In genomic region chr3:53198256-53198977, GRCh38 we compare ENCODE assay signal across 17 cellular contexts. TPM values are rescaled to one million over a fixed set of nuclear protein-coding genes. Genes with fewer than 3 reads are reported as not detected.
DNase-seq lines count a peak whose midpoint lies in the region; ATAC-seq and TF ChIP-seq lines count a peak whose summit lies in the region.
"Had no signal": no experiment of that assay in that cellular context is flagged by ENCODE, and none has a peak within 500 bp of the region (broad histone marks: within the 10 kb centered on the region; RNA-seq: fewer than 3 reads in every experiment).

No MANE protein-coding gene starts in this region.

- POLR2A ChIA-PET in Panc1 (lab: Charles Lee): no interaction called here

- H3K27ac ChIP-seq in 22Rv1: no peak overlapping the region
- no peak overlapping the region for H3K27ac ChIP-seq in Panc1 (ENCODE audit: low read length)
- H3K27ac ChIP-seq: gastroesophageal sphincter, parathyroid adenoma, tibial nerve had no signal

- peaks cover 5% of the 10 kb centered on the region for H3K36me3 Mint-ChIP-seq in endothelial cell (ENCODE audit: low read depth, unreplicated experiment)

- intact Hi-C loops in Panc1 (cut with micrococcal nuclease; ENCODE audit: unreplicated experiment): no loop called here

- peaks cover 16% of the 10 kb centered on the region for H3K4me1 Mint-ChIP-seq in endothelial cell (ENCODE audit: unreplicated experiment)

- peaks cover 10% of the 10 kb centered on the region for H3K27me3 Mint-ChIP-seq in endothelial cell (ENCODE audit: unreplicated experiment)
- H3K27me3 Mint-ChIP-seq: B cell had no signal

- H3K4me3 Mint-ChIP-seq in endothelial cell (ENCODE audit: unreplicated experiment): no peak overlapping the region
- H3K4me3 Mint-ChIP-seq: activated T-helper 1 cell treated with anti-CD3 and anti-CD28 coated beads, Interleukin-12 subunit alpha, Interleukin-12 subunit beta, Interleukin-2, Interleukin-4 antibody, amounts not matched to agents 30 ng/mL and 10 ng/mL and 1 ng/mL, durations not matched to agents 14 hours and 24 hours and 36 hours; B cell; effector memory CD8-positive, alpha-beta T cell had no signal

- peaks cover 3% of the 10 kb centered on the region; the same call in 1 of the 2 replicates for H3K4me1 ChIP-seq in Panc1 (ENCODE audit: control insufficient read depth, insufficient read depth, low read length)

- H3K9me3 Mint-ChIP-seq in endothelial cell (ENCODE audit: unreplicated experiment): no peaks in the 10 kb centered on the region
- H3K9me3 Mint-ChIP-seq: activated T-helper 1 cell treated with anti-CD3 and anti-CD28 coated beads, Interleukin-12 subunit alpha, Interleukin-12 subunit beta, Interleukin-2, Interleukin-4 antibody, amounts not matched to agents 30 ng/mL and 10 ng/mL and 1 ng/mL, durations not matched to agents 14 hours and 24 hours and 36 hours; effector memory CD8-positive, alpha-beta T cell had no signal

- ATAC-seq in Panc1: 0 out of 2 replicates have a peak, but pooled peaks have one; percentile 36
- ATAC-seq in GM19324 (IDR thresholded peaks at IDR 0.05; ENCODE audit: low FRiP score, unreplicated experiment): no peak
- no peak for ATAC-seq in GM18505 (IDR thresholded peaks at IDR 0.05; ENCODE audit: unreplicated experiment)
- ATAC-seq: effector memory CD8-positive, alpha-beta T cell; gastroesophageal sphincter had no signal

- no peak for DNase-seq in GM12864 (ENCODE audit: low read depth)
- no peak for DNase-seq in Panc1 (ENCODE audit: low read depth, low spot score)
- peak; percentile 29 for DNase-seq in endothelial cell (ENCODE audit: low spot score)
- no peak for DNase-seq in stimulated activated CD4-positive, alpha-beta T cell treated with anti-CD3 and anti-CD28 coated beads, Interleukin-12 subunit alpha, Interleukin-12 subunit beta, amount 100 ng/mL, for 4 hours
- DNase-seq in activated naive CD4-positive, alpha-beta T cell (lab: John Stamatoyannopoulos, UW): no peak
- DNase-seq: activated CD4-positive, alpha-beta T cell treated with anti-CD3 and anti-CD28 coated beads, Interleukin-2, amount 50 U/mL, for 1 hour; effector memory CD8-positive, alpha-beta T cell; OCI-M1; T-helper 2 cell had no signal

- TF ChIP-seq CTCF in 22Rv1 (IDR thresholded peaks at IDR 0.05) (0 out of 2 replicates have a peak, but pooled peaks have one; percentile 6), GM12864 (IDR thresholded peaks at IDR 0.05; ENCODE audit: low read depth, low read length, missing control alignments) (peak; percentile 19), Panc1 (IDR thresholded peaks at IDR 0.05) (peak; percentile 39), endothelial cell (IDR thresholded peaks at IDR 0.05; ENCODE audit: unreplicated experiment) (no peak)

- no peaks in the 10 kb centered on the region for H3K36me3 ChIP-seq in Panc1 (ENCODE audit: control insufficient read depth, insufficient read depth, low read length)
- H3K36me3 ChIP-seq: gastroesophageal sphincter had no signal

- no peaks in the 10 kb centered on the region for H3K9me3 ChIP-seq in Panc1 (ENCODE audit: control insufficient read depth, insufficient read depth, low read depth, low read length)
- H3K9me3 ChIP-seq: gastroesophageal sphincter, tibial nerve had no signal

- H3K27ac Mint-ChIP-seq in endothelial cell (ENCODE audit: unreplicated experiment): peak overlapping the region; percentile 81
- H3K27ac Mint-ChIP-seq: activated T-helper 1 cell treated with anti-CD3 and anti-CD28 coated beads, Interleukin-12 subunit alpha, Interleukin-12 subunit beta, Interleukin-2, Interleukin-4 antibody, amounts not matched to agents 30 ng/mL and 10 ng/mL and 1 ng/mL, durations not matched to agents 14 hours and 24 hours and 36 hours; B cell; effector memory CD8-positive, alpha-beta T cell had no signal

- BruUV-seq in Panc1 (replicated peaks; lab: Mats Ljungman, UMichigan): no TSS peak

- H3K4me3 ChIP-seq in GM12864 (ENCODE audit: low read depth, low read length) (peak overlapping the region; percentile 36), Panc1 (ENCODE audit: low read depth in 2 of 2, low read length in 2 of 2) (no peak overlapping the region)
- H3K4me3 ChIP-seq: gastroesophageal sphincter, tibial nerve had no signal

- in situ Hi-C loops in Panc1 (cut with HindIII; ENCODE audit: low pct_unique_long_range_greater_than_20kb, low sequenced_read_pairs): no loop called here

- H3K27me3 ChIP-seq in Panc1 (ENCODE audit: control insufficient read depth, insufficient read depth, low read length): no peaks in the 10 kb centered on the region
- H3K27me3 ChIP-seq: gastroesophageal sphincter, tibial nerve had no signal

- CTCF ChIA-PET in Panc1 (lab: Charles Lee): no interaction called here

- TF ChIP-seq POLR2A in GM18505 (IDR thresholded peaks at IDR 0.05; ENCODE audit: borderline replicate concordance, extremely low read depth, insufficient read depth, insufficient read length): no peak

RNA-seq across cellular contexts. Expression of gene PRKCD, which starts 37.4 kb away (rescaled TPM):
- 14.0 TPM for total RNA-seq in Panc1 (2021; ENCODE audit: unreplicated experiment)
- polyA plus RNA-seq in Panc1 (2012; ENCODE audit: insufficient read length): 16.1 TPM
- total RNA-seq in endothelial cell (ENCODE audit: unreplicated experiment): 9.9 TPM

RNA-seq across cellular contexts. Expression of gene TKT, which starts 57.4 kb away (rescaled TPM):
- 338 TPM for total RNA-seq in Panc1 (2021; ENCODE audit: unreplicated experiment)
- 307 TPM for polyA plus RNA-seq in Panc1 (2012; ENCODE audit: insufficient read length)
- total RNA-seq in endothelial cell (ENCODE audit: unreplicated experiment): 305 TPM
